1 cellular context compared by ENCODE assay signal in genomic region chr11:121453589-121454299, GRCh38.
TF ChIP-seq lines count a peak whose summit lies in the region.

No MANE protein-coding gene starts in this region.

TF ChIP-seq in HepG2, 621 proteins besides CTCF, POLR2A, EP300 and RAD21 (continued from another document):
- peak; percentile 6; the same call in 1 of the 2 replicates for TF ChIP-seq PATZ1 (CRISPR knock-in tag; IDR thresholded peaks at IDR 0.05)
- peak; percentile 59; the same call in 1 of the 2 replicates for TF ChIP-seq THRA (CRISPR knock-in tag; IDR thresholded peaks at IDR 0.05; ENCODE audit: borderline replicate concordance)
- TF ChIP-seq ONECUT2 (CRISPR knock-in tag; IDR thresholded peaks at IDR 0.05): no peak
- 0 out of 2 replicates have a peak, but pooled peaks have one; percentile 45 for TF ChIP-seq TGIF2 (CRISPR knock-in tag; IDR thresholded peaks at IDR 0.05)
- 0 out of 2 replicates have a peak, but pooled peaks have one; percentile 11 for TF ChIP-seq ZNF629 (CRISPR knock-in tag; conservative IDR thresholded peaks at IDR 0.05)
- TF ChIP-seq KAT8 (CRISPR knock-in tag; IDR thresholded peaks at IDR 0.05): 0 out of 2 replicates have a peak, but pooled peaks have one; percentile 15
- 0 out of 2 replicates have a peak, but pooled peaks have one; percentile 31 for TF ChIP-seq POLR2AphosphoS5 (IDR thresholded peaks at IDR 0.05; ENCODE audit: low read depth, low read length)
- peak; percentile 82; the same call in 1 of the 2 replicates for TF ChIP-seq SSRP1 (CRISPR knock-in tag; IDR thresholded peaks at IDR 0.05)
- peak; percentile 72 for TF ChIP-seq RXRB (CRISPR knock-in tag; IDR thresholded peaks at IDR 0.05; ENCODE audit: borderline replicate concordance)
- TF ChIP-seq SOX6 (IDR thresholded peaks at IDR 0.05): no peak
- peak; percentile 97 for TF ChIP-seq SOX6 (CRISPR knock-in tag; IDR thresholded peaks at IDR 0.05)
- peak; percentile 59; the same call in 1 of the 2 replicates for TF ChIP-seq TARDBP (CRISPR knock-in tag; IDR thresholded peaks at IDR 0.05)
- 0 out of 2 replicates have a peak, but pooled peaks have one; percentile 20 for TF ChIP-seq FOXK1 (CRISPR knock-in tag; IDR thresholded peaks at IDR 0.05; ENCODE audit: borderline replicate concordance, low read depth)
- TF ChIP-seq MED1 (CRISPR knock-in tag; IDR thresholded peaks at IDR 0.05): peak; percentile 87
- TF ChIP-seq MYPOP (CRISPR knock-in tag; IDR thresholded peaks at IDR 0.05): peak; percentile 87; the same call in 1 of the 2 replicates
- 0 out of 2 replicates have a peak, but pooled peaks have one; percentile 20 for TF ChIP-seq ETV5 (CRISPR knock-in tag; IDR thresholded peaks at IDR 0.05; ENCODE audit: borderline replicate concordance)
- TF ChIP-seq ZNF337 (CRISPR knock-in tag; IDR thresholded peaks at IDR 0.05; ENCODE audit: borderline replicate concordance, low read depth): no peak
- peak; percentile 89 for TF ChIP-seq ARID5B (CRISPR knock-in tag; IDR thresholded peaks at IDR 0.05)
